Comparison of ENCODE assay signal across 20 cellular contexts in genomic region chr7:111358915-111359314, GRCh38.
DNase-seq lines count a peak whose midpoint lies in the region; ATAC-seq and TF ChIP-seq lines count a peak whose summit lies in the region.
"Had no signal": no experiment of that assay in that cellular context is flagged by ENCODE, and none has a peak within 500 bp of the region (broad histone marks: within the 10 kb centered on the region; RNA-seq: fewer than 3 reads in every experiment).

No MANE protein-coding gene starts in this region.

- no peak for TF ChIP-seq CTCF in left ventricle myocardium inferior (IDR thresholded peaks at IDR 0.05; ENCODE audit: borderline replicate concordance)
- no peak for TF ChIP-seq CTCF in adrenal gland (IDR thresholded peaks at IDR 0.05)
- no peak for TF ChIP-seq CTCF in endodermal cell (conservative IDR thresholded peaks at IDR 0.05)

- intact Hi-C loops in left cardiac atrium (cut with DNase I) (no loop called here), left ventricle myocardium inferior (cut with micrococcal nuclease) (no loop called here), adrenal gland (cut with DNase I) (no loop called here), posterior vena cava (cut with DNase I) (no loop called here)

- no peak overlapping the region for H3K4me3 Mint-ChIP-seq in endodermal cell
- H3K4me3 Mint-ChIP-seq: B cell; CD4-positive, alpha-beta T cell; CD8-positive, alpha-beta T cell had no signal

- no peaks in the 10 kb centered on the region for H3K9me3 Mint-ChIP-seq in endodermal cell
- H3K9me3 Mint-ChIP-seq: CD4-positive, alpha-beta T cell; CD8-positive, alpha-beta T cell had no signal

- no peak overlapping the region for H3K9ac ChIP-seq in endodermal cell (ENCODE audit: extremely low read depth, low read length, poor library complexity, severe bottlenecking)
- H3K9ac ChIP-seq: BLaER1 treated with 17β-estradiol and CSF1 and Interleukin-3, amounts not matched to agents 10 nM and 100 nM had no signal

- H3K4me3 ChIP-seq in left ventricle myocardium inferior = no peak overlapping the region
- no peak overlapping the region for H3K4me3 ChIP-seq in adrenal gland
- H3K4me3 ChIP-seq in endodermal cell (ENCODE audit: low read length) = no peak overlapping the region
- H3K4me3 ChIP-seq: A549; BLaER1 treated with 17β-estradiol and CSF1 and Interleukin-3, amounts not matched to agents 10 nM and 100 nM had no signal

- peak overlapping the region; percentile 30 for H3K27ac Mint-ChIP-seq in endodermal cell
- H3K27ac Mint-ChIP-seq: B cell; CD4-positive, alpha-beta T cell; CD8-positive, alpha-beta T cell had no signal

- H3K36me3 Mint-ChIP-seq in endodermal cell (ENCODE audit: low read depth) = no peaks in the 10 kb centered on the region
- H3K36me3 Mint-ChIP-seq: CD8-positive, alpha-beta T cell had no signal

- H3K36me3 ChIP-seq in left ventricle myocardium inferior (no peaks in the 10 kb centered on the region), adrenal gland (replicated peaks in 1 of 2) (no peaks in the 10 kb centered on the region), endodermal cell (ENCODE audit: control insufficient read depth, insufficient read depth, low read length) (no peaks in the 10 kb centered on the region)
- H3K36me3 ChIP-seq: BLaER1 treated with 17β-estradiol and CSF1 and Interleukin-3, amounts not matched to agents 10 nM and 100 nM had no signal

- DNase-seq in left cardiac atrium (peak; percentile 12), left ventricle myocardium inferior (no peak), adrenal gland (peak in 6 of 7 donors; percentile 8 to 54 (median 48)), endodermal cell (no peak), left lobe of liver (ENCODE audit: low spot score) (no peak), erythroblast (lab: John Stamatoyannopoulos, UW) (no peak), posterior vena cava (ENCODE audit: low spot score) (no peak)
- DNase-seq: AML-193; Caco-2; Calu3; CD4-positive, alpha-beta T cell; CD8-positive, alpha-beta T cell; DMS79 treated with DMSO at 0.1 percent for 48 hours; GF-D8 had no signal

- no peaks in the 10 kb centered on the region for H3K9me3 ChIP-seq in left ventricle myocardium inferior (replicated peaks)
- no peaks in the 10 kb centered on the region for H3K9me3 ChIP-seq in adrenal gland (replicated peaks in 1 of 3)
- no peaks in the 10 kb centered on the region for H3K9me3 ChIP-seq in endodermal cell (ENCODE audit: control insufficient read depth, low read length)
- H3K9me3 ChIP-seq: A549; BLaER1 treated with 17β-estradiol and CSF1 and Interleukin-3, amounts not matched to agents 10 nM and 100 nM; Caco-2 had no signal

- ATAC-seq in left cardiac atrium = peak in 1 of 2 donors; percentile 70
- peak; percentile 89 for ATAC-seq in left lobe of liver
- no peak for ATAC-seq in GM18909 (IDR thresholded peaks at IDR 0.05; ENCODE audit: poor library complexity, unreplicated experiment)
- ATAC-seq: A549; CD8-positive, alpha-beta T cell had no signal

- H3K27ac ChIP-seq in left ventricle myocardium inferior (replicated peaks) (no peak overlapping the region), adrenal gland (no peak overlapping the region), endodermal cell (ENCODE audit: low read depth, low read length) (no peak overlapping the region)
- H3K27ac ChIP-seq: 22Rv1; A549; BLaER1 treated with 17β-estradiol and CSF1 and Interleukin-3, amounts not matched to agents 10 nM and 100 nM; C4-2B had no signal

- no peaks in the 10 kb centered on the region for H3K4me1 Mint-ChIP-seq in endodermal cell

- H3K27me3 Mint-ChIP-seq in endodermal cell (ENCODE audit: insufficient read depth) = no peaks in the 10 kb centered on the region
- H3K27me3 Mint-ChIP-seq: B cell; CD4-positive, alpha-beta T cell had no signal

- H3K27me3 ChIP-seq in left ventricle myocardium inferior (ENCODE audit: low read depth) = no peaks in the 10 kb centered on the region
- H3K27me3 ChIP-seq in adrenal gland = no peaks in the 10 kb centered on the region
- H3K27me3 ChIP-seq in endodermal cell (ENCODE audit: control insufficient read depth, insufficient read depth, low read length, poor library complexity, severe bottlenecking) = no peaks in the 10 kb centered on the region
- H3K27me3 ChIP-seq: BLaER1 treated with 17β-estradiol and CSF1 and Interleukin-3, amounts not matched to agents 10 nM and 100 nM had no signal

- WGBS in adrenal gland, 4 donors = 44 to 54% (median 50%) methylated on average over 4 of the region's 4 CpGs
- WGBS in endodermal cell (ENCODE audit: insufficient coverage in 1 of 2, insufficient read length in 1 of 2), 2 experiments = 91 to 94% methylated on average over 2 to 4 of the region's 4 CpGs

- TF ChIP-seq POLR2A in adrenal gland (IDR thresholded peaks at IDR 0.05) = no peak
- TF ChIP-seq POLR2A in erythroblast (IDR thresholded peaks at IDR 0.05; ENCODE audit: low read length) = no peak

- H3K4me1 ChIP-seq in left ventricle myocardium inferior = no peaks in the 10 kb centered on the region
- no peaks in the 10 kb centered on the region for H3K4me1 ChIP-seq in adrenal gland (replicated peaks in 1 of 2)
- no peaks in the 10 kb centered on the region for H3K4me1 ChIP-seq in endodermal cell (ENCODE audit: control insufficient read depth, insufficient read depth, low read length)
- H3K4me1 ChIP-seq: Caco-2 had no signal

Comparison
In these comparisons a context has a peak if more than half of its experiments do, and no peak if none do; other contexts are left out.
1. DNase-seq: peak in left cardiac atrium (single experiment) and adrenal gland (6 of 7); none in left ventricle myocardium inferior (single experiment), endodermal cell (single experiment), left lobe of liver (single experiment), erythroblast (0 of 2) and posterior vena cava (single experiment).